ENCODE assay signal across 9 cellular contexts in genomic region chr17:50953831-50954601, GRCh38.
DNase-seq lines count a peak whose midpoint lies in the region; ATAC-seq and TF ChIP-seq lines count a peak whose summit lies in the region.
"Had no signal": no experiment of that assay in that cellular context is flagged by ENCODE, and none has a peak within 500 bp of the region (broad histone marks: within the 10 kb centered on the region; RNA-seq: fewer than 3 reads in every experiment).

No MANE protein-coding gene starts in this region.

- no peaks in the 10 kb centered on the region for H3K9me3 Mint-ChIP-seq in activated naive CD4-positive, alpha-beta T cell treated with anti-CD3 and anti-CD28 coated beads, Interleukin-2, amount 10 ng/mL, durations not matched to agents 7 days and 5 days
- H3K9me3 Mint-ChIP-seq in stimulated activated naive CD8-positive, alpha-beta T cell treated with anti-CD3 and anti-CD28 coated beads, Interleukin-15, amount 100 ng/mL, for 72 hours, result no peaks in the 10 kb centered on the region
- H3K9me3 Mint-ChIP-seq: memory B cell had no signal

- CTCF ChIA-PET in activated naive CD4-positive, alpha-beta T cell treated with anti-CD3 and anti-CD28 coated beads, Interleukin-2, amount 10 ng/mL, durations not matched to agents 7 days and 5 days (lab: Charles Lee), result interaction anchor here (0.7 to 8.6 kb wide), 12 partner anchors 11 to 199 kb away, joined by 3 to 173 read pairs (median 4); partner anchors contain the start of genes NME1 and TOB1

- peak; percentile 1 for DNase-seq in activated naive CD4-positive, alpha-beta T cell treated with Interleukin-2 at 50 U/mL for 16 hours
- DNase-seq in activated naive CD4-positive, alpha-beta T cell treated with anti-CD3 and anti-CD28 coated beads, Interleukin-2, amount 10 ng/mL, durations not matched to agents 7 days and 5 days, result no peak
- DNase-seq in fibroblast of peridontal ligament (ENCODE audit: extremely low read depth), result peak; percentile 70
- DNase-seq in pons (ENCODE audit: low spot score), result peak; percentile 49
- DNase-seq in stimulated activated CD4-positive, alpha-beta T cell treated with anti-CD3 and anti-CD28 coated beads, Interleukin-2, amount 100 ng/mL, for 24 hours, result no peak
- no peak for DNase-seq in stimulated activated naive CD8-positive, alpha-beta T cell treated with anti-CD3 and anti-CD28 coated beads, Interleukin-15, amount 100 ng/mL, for 72 hours

- H3K4me3 Mint-ChIP-seq in activated naive CD4-positive, alpha-beta T cell treated with anti-CD3 and anti-CD28 coated beads, Interleukin-2, amount 10 ng/mL, durations not matched to agents 7 days and 5 days, result no peak overlapping the region
- H3K4me3 Mint-ChIP-seq in stimulated activated naive CD8-positive, alpha-beta T cell treated with anti-CD3 and anti-CD28 coated beads, Interleukin-15, amount 100 ng/mL, for 72 hours, result no peak overlapping the region
- H3K4me3 Mint-ChIP-seq: memory B cell had no signal

- peaks cover 29% of the 10 kb centered on the region for H3K27me3 Mint-ChIP-seq in activated naive CD4-positive, alpha-beta T cell treated with anti-CD3 and anti-CD28 coated beads, Interleukin-2, amount 10 ng/mL, durations not matched to agents 7 days and 5 days
- peaks cover 19% of the 10 kb centered on the region for H3K27me3 Mint-ChIP-seq in stimulated activated naive CD8-positive, alpha-beta T cell treated with anti-CD3 and anti-CD28 coated beads, Interleukin-15, amount 100 ng/mL, for 72 hours

- H3K36me3 Mint-ChIP-seq in activated naive CD4-positive, alpha-beta T cell treated with anti-CD3 and anti-CD28 coated beads, Interleukin-2, amount 10 ng/mL, durations not matched to agents 7 days and 5 days, result no peaks in the 10 kb centered on the region
- H3K36me3 Mint-ChIP-seq: memory B cell had no signal

- H3K27ac Mint-ChIP-seq in activated naive CD4-positive, alpha-beta T cell treated with anti-CD3 and anti-CD28 coated beads, Interleukin-2, amount 10 ng/mL, durations not matched to agents 7 days and 5 days, result no peak overlapping the region
- H3K27ac Mint-ChIP-seq in stimulated activated naive CD8-positive, alpha-beta T cell treated with anti-CD3 and anti-CD28 coated beads, Interleukin-15, amount 100 ng/mL, for 72 hours, result peak overlapping the region in 1 of 2 donors; percentile 92
- H3K27ac Mint-ChIP-seq: memory B cell had no signal

- no peak for ATAC-seq in GM21786 (IDR thresholded peaks at IDR 0.05; ENCODE audit: unreplicated experiment)
- ATAC-seq in stimulated activated naive CD8-positive, alpha-beta T cell treated with anti-CD3 and anti-CD28 coated beads, Interleukin-15, amount 100 ng/mL, for 72 hours, result no peak

- H3K4me1 Mint-ChIP-seq in activated naive CD4-positive, alpha-beta T cell treated with anti-CD3 and anti-CD28 coated beads, Interleukin-2, amount 10 ng/mL, durations not matched to agents 7 days and 5 days, result peaks cover 35% of the 10 kb centered on the region
- H3K4me1 Mint-ChIP-seq in stimulated activated naive CD8-positive, alpha-beta T cell treated with anti-CD3 and anti-CD28 coated beads, Interleukin-15, amount 100 ng/mL, for 72 hours, result peaks cover 30% of the 10 kb centered on the region

TF ChIP-seq in PFSK-1, 5 proteins besides CTCF, POLR2A, EP300 and RAD21:
- TF ChIP-seq FOXP2 (optimal IDR thresholded peaks at IDR 0.05; ENCODE audit: borderline replicate concordance, extremely low read depth, extremely low read length, insufficient read depth) (peak; percentile 69), SIN3A (IDR thresholded peaks at IDR 0.05; ENCODE audit: borderline replicate concordance, insufficient read depth, low read length) (no peak), TAF1 (IDR thresholded peaks at IDR 0.05; ENCODE audit: borderline replicate concordance, insufficient read depth, low read length) (no peak), POLR2AphosphoS5 (IDR thresholded peaks at IDR 0.05; ENCODE audit: low read depth, low read length) (no peak)

Comparison
In these comparisons a context has a peak if more than half of its experiments do, and no peak if none do; other contexts are left out.
1. DNase-seq: peak in activated naive CD4-positive, alpha-beta T cell treated with Interleukin-2 at 50 U/mL for 16 hours (single experiment), fibroblast of peridontal ligament (single experiment) and pons (single experiment); none in activated naive CD4-positive, alpha-beta T cell treated with anti-CD3 and anti-CD28 coated beads, Interleukin-2, amount 10 ng/mL, durations not matched to agents 7 days and 5 days (single experiment), stimulated activated CD4-positive, alpha-beta T cell treated with anti-CD3 and anti-CD28 coated beads, Interleukin-2, amount 100 ng/mL, for 24 hours (0 of 2) and stimulated activated naive CD8-positive, alpha-beta T cell treated with anti-CD3 and anti-CD28 coated beads, Interleukin-15, amount 100 ng/mL, for 72 hours (0 of 2).